ENCODE assay signal across 20 cellular contexts in genomic region chr6:157488058-157488457, GRCh38.
"Had no signal": no experiment of that assay in that cellular context is flagged by ENCODE, and none has a peak within 500 bp of the region (broad histone marks: within the 10 kb centered on the region; RNA-seq: fewer than 3 reads in every experiment).

No MANE protein-coding gene starts in this region.

- H3K4me1 ChIP-seq: adrenal gland, ascending aorta, sigmoid colon, testis had no signal

- H3K36me3 ChIP-seq: adrenal gland, ascending aorta, brain microvascular endothelial cell, sigmoid colon, upper lobe of left lung had no signal

- DNase-seq: activated CD4-positive, CD25-positive, alpha-beta regulatory T cell treated with anti-CD3 and anti-CD28 coated beads, Interleukin-2, amount 50 U/mL, for 72 hours; activated CD8-positive, alpha-beta memory T cell treated with anti-CD3 and anti-CD28 coated beads, Interleukin-2, amount 50 U/mL, for 48 hours; activated naive CD4-positive, alpha-beta T cell; activated T-cell treated with anti-CD3 and anti-CD28 coated beads, Interleukin-2, amount 50 U/mL, for 4 hours; adrenal gland; brain microvascular endothelial cell; dermis blood vessel endothelial cell; effector CD8-positive, alpha-beta T cell; left ventricle myocardium superior; mammary epithelial cell; sigmoid colon; stimulated activated CD4-positive, alpha-beta T cell treated with anti-CD3 and anti-CD28 coated beads, Interleukin-15, amount 100 ng/mL, for 24 hours; stimulated activated naive CD4-positive, alpha-beta T cell; testis; upper lobe of left lung had no signal

- H3K27ac ChIP-seq: adrenal gland, ascending aorta, brain microvascular endothelial cell, foreskin keratinocyte, sigmoid colon, testis, upper lobe of left lung had no signal

- H3K27ac Mint-ChIP-seq: activated naive CD8-positive, alpha-beta T cell; activated T-helper 2 cell treated with anti-CD3 and anti-CD28 coated beads, Interferon-gamma antibody, Interleukin-2, Interleukin-4, amounts not matched to agents 10 μg/mL and 5 μg/mL and 100 μg/mL, durations not matched to agents 14 hours and 24 hours and 36 hours; progenitor cell of endocrine pancreas had no signal

- H3K4me3 ChIP-seq: adrenal gland, ascending aorta, sigmoid colon, testis, upper lobe of left lung had no signal

- H3K27me3 ChIP-seq: adrenal gland, ascending aorta, brain microvascular endothelial cell, foreskin keratinocyte, sigmoid colon, testis, upper lobe of left lung had no signal

- H3K9me3 ChIP-seq: adrenal gland, ascending aorta, sigmoid colon, testis, upper lobe of left lung had no signal

- H3K4me3 Mint-ChIP-seq: activated naive CD8-positive, alpha-beta T cell; activated T-cell treated with anti-CD3 and anti-CD28 coated beads, Interleukin-2, amount 50 U/mL, for 4 hours had no signal

- ATAC-seq: activated T-cell treated with anti-CD3 and anti-CD28 coated beads, Interleukin-2, amount 50 U/mL, for 4 hours; left ventricle myocardium superior had no signal

- H3K9me3 Mint-ChIP-seq: activated T-cell treated with anti-CD3 and anti-CD28 coated beads, Interleukin-2, amount 50 U/mL, for 4 hours; activated T-helper 2 cell treated with anti-CD3 and anti-CD28 coated beads, Interferon-gamma antibody, Interleukin-2, Interleukin-4, amounts not matched to agents 10 μg/mL and 5 μg/mL and 100 μg/mL, durations not matched to agents 14 hours and 24 hours and 36 hours had no signal
